In the genomic region with DNA sequence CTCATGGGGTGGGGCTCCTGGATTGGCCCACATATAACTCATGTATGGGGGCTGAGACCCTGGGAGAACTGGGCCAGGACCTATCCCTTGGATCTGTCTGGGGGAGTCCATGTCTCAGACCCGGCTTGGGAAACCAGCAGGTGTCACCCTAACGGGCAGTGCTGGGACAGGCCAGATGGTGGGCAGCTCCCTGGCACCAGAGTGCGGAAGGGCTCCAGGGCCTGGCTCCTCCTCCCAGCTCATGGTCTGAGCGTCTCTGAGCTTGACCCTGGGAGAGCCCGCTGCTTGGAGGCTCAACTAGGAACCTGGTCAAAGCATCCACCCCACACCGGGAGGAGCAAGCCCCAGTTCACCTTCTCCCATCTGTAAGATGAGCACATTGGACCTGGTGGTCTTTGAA, we compare ENCODE assay signal across 3 cellular contexts.
A peak's percentile ranks its signal among the peaks of the same experiment; 100 is the strongest.
TF ChIP-seq lines count a peak whose summit lies in the region.

No MANE protein-coding gene starts in this region.

TF ChIP-seq in A549, 52 proteins besides CTCF, POLR2A, EP300 and RAD21:
- no peak for TF ChIP-seq KDM5A (IDR thresholded peaks at IDR 0.05)
- TF ChIP-seq SMC3 (IDR thresholded peaks at IDR 0.05) = peak; percentile 37; the same call in 2 of the 3 replicates
- TF ChIP-seq E2F6 (IDR thresholded peaks at IDR 0.05; ENCODE audit: borderline replicate concordance, low read depth) = no peak
TF ChIP-seq in A549: peak in this region for 1.

TF ChIP-seq in HEK293, 187 proteins besides CTCF, POLR2A, EP300 and RAD21:
- TF ChIP-seq, protein P1, sequence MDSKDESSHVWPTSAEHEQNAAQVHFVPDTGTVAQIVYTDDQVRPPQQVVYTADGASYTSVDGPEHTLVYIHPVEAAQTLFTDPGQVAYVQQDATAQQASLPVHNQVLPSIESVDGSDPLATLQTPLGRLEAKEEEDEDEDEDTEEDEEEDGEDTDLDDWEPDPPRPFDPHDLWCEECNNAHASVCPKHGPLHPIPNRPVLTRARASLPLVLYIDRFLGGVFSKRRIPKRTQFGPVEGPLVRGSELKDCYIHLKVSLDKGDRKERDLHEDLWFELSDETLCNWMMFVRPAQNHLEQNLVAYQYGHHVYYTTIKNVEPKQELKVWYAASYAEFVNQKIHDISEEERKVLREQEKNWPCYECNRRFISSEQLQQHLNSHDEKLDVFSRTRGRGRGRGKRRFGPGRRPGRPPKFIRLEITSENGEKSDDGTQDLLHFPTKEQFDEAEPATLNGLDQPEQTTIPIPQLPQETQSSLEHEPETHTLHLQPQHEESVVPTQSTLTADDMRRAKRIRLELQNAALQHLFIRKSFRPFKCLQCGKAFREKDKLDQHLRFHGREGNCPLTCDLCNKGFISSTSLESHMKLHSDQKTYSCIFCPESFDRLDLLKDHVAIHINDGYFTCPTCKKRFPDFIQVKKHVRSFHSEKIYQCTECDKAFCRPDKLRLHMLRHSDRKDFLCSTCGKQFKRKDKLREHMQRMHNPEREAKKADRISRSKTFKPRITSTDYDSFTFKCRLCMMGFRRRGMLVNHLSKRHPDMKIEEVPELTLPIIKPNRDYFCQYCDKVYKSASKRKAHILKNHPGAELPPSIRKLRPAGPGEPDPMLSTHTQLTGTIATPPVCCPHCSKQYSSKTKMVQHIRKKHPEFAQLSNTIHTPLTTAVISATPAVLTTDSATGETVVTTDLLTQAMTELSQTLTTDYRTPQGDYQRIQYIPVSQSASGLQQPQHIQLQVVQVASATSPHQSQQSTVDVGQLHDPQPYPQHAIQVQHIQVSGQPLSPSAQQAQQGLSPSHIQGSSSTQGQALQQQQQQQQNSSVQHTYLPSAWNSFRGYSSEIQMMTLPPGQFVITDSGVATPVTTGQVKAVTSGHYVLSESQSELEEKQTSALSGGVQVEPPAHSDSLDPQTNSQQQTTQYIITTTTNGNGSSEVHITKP (tag by site-specific recombination; IDR thresholded peaks at IDR 0.05) = 0 out of 2 replicates have a peak, but pooled peaks have one; percentile 5
- no peak for TF ChIP-seq ZNF785 (tag by site-specific recombination; IDR thresholded peaks at IDR 0.05)

TF ChIP-seq in HepG2, 621 proteins besides CTCF, POLR2A, EP300 and RAD21:
- TF ChIP-seq MXI1 (IDR thresholded peaks at IDR 0.05; ENCODE audit: borderline replicate concordance, low read depth, low read length) (no peak), ZNF878 (CRISPR knock-in tag; IDR thresholded peaks at IDR 0.05) (no peak), KDM1A (CRISPR knock-in tag; IDR thresholded peaks at IDR 0.05) (no peak), SMC3 (IDR thresholded peaks at IDR 0.05; ENCODE audit: low read length) (peak; percentile 11; the same call in 1 of the 2 replicates), ZNF569 (CRISPR knock-in tag; IDR thresholded peaks at IDR 0.05; ENCODE audit: borderline replicate concordance) (no peak), HNRNPL (IDR thresholded peaks at IDR 0.05; ENCODE audit: low read depth, low read length) (peak; percentile 87), HIC2 (CRISPR knock-in tag; IDR thresholded peaks at IDR 0.05; ENCODE audit: low read depth) (peak; percentile 76), KDM5B (CRISPR knock-in tag; IDR thresholded peaks at IDR 0.05; ENCODE audit: borderline replicate concordance) (0 out of 2 replicates have a peak, but pooled peaks have one; percentile 20), CBX1 (IDR thresholded peaks at IDR 0.05; ENCODE audit: low read depth) (no peak), STAG1 (CRISPR knock-in tag; IDR thresholded peaks at IDR 0.05) (peak; percentile 58), MEIS1 (CRISPR knock-in tag; IDR thresholded peaks at IDR 0.05; ENCODE audit: borderline replicate concordance) (no peak), ZBTB3 (CRISPR knock-in tag; IDR thresholded peaks at IDR 0.05; ENCODE audit: borderline replicate concordance, low read depth) (no peak), KLF11 (CRISPR knock-in tag; IDR thresholded peaks at IDR 0.05) (no peak), ZNF564 (CRISPR knock-in tag; IDR thresholded peaks at IDR 0.05) (no peak), KLF16 (CRISPR knock-in tag; IDR thresholded peaks at IDR 0.05) (no peak), KAT8 (CRISPR knock-in tag; IDR thresholded peaks at IDR 0.05) (no peak), SP5 (CRISPR knock-in tag; IDR thresholded peaks at IDR 0.05; ENCODE audit: borderline replicate concordance, low read depth) (no peak)
- TF ChIP-seq, protein P2, sequence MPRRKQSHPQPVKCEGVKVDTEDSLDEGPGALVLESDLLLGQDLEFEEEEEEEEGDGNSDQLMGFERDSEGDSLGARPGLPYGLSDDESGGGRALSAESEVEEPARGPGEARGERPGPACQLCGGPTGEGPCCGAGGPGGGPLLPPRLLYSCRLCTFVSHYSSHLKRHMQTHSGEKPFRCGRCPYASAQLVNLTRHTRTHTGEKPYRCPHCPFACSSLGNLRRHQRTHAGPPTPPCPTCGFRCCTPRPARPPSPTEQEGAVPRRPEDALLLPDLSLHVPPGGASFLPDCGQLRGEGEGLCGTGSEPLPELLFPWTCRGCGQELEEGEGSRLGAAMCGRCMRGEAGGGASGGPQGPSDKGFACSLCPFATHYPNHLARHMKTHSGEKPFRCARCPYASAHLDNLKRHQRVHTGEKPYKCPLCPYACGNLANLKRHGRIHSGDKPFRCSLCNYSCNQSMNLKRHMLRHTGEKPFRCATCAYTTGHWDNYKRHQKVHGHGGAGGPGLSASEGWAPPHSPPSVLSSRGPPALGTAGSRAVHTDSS (CRISPR knock-in tag; conservative IDR thresholded peaks at IDR 0.05) = no peak
- TF ChIP-seq, protein P3, sequence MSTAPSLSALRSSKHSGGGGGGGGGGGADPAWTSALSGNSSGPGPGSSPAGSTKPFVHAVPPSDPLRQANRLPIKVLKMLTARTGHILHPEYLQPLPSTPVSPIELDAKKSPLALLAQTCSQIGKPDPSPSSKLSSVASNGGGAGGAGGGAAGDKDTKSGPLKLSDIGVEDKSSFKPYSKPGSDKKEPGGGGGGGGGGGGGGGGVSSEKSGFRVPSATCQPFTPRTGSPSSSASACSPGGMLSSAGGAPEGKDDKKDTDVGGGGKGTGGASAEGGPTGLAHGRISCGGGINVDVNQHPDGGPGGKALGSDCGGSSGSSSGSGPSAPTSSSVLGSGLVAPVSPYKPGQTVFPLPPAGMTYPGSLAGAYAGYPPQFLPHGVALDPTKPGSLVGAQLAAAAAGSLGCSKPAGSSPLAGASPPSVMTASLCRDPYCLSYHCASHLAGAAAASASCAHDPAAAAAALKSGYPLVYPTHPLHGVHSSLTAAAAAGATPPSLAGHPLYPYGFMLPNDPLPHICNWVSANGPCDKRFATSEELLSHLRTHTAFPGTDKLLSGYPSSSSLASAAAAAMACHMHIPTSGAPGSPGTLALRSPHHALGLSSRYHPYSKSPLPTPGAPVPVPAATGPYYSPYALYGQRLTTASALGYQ (CRISPR knock-in tag; IDR thresholded peaks at IDR 0.05) = no peak
